Comparison of ENCODE assay signal across 1 cellular context in the genomic region with DNA sequence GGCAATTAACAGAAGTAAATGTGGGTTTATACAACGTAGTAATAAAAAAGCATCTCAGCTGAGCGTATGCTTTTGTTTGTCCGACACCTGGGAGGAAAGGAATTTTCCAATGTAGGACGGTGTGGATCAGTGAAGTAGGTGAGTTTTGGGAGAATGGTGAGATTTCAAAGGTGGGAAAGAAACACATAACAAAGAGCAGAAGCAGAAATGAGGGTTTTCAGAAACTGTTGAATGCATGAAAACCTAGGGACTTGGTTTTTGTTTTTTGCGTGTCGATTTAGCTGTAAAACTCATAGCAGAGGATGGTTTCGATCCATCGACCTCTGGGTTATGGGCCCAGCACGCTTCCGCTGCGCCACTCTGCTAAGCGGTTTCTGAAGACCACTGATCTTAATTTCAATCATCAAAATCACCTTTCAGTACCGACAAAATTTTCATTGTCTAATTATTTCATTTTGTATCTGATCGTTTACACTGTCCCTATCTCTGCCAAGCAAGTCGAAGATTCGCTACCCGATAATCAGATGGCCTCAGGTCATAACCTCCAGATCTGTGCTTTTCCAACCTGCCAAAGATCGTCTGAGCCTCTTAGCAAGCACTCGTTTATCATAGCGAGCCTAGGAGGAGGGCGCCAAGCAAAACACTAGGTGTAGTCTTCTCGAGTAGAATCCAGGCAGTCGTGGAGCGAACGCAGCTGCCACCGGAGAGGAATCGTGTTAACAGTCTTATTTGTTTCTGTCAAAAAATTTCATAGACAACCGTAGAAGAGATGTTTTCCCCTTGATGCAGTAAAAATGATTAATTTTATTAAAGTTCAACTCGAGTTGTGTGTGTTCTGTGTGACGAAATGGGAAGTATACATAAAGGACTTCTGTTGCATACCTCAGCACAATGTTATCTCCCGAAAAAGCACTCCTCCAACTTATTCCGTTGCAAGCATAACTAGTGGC.
A peak's percentile ranks its signal among the peaks of the same experiment; 100 is the strongest.
TF ChIP-seq lines count a peak whose summit lies in the region.

No MANE protein-coding gene starts in this region.

TF ChIP-seq in HepG2, 621 proteins besides CTCF, POLR2A, EP300 and RAD21 (continued from another document and continues in another):
- TF ChIP-seq, protein P1, sequence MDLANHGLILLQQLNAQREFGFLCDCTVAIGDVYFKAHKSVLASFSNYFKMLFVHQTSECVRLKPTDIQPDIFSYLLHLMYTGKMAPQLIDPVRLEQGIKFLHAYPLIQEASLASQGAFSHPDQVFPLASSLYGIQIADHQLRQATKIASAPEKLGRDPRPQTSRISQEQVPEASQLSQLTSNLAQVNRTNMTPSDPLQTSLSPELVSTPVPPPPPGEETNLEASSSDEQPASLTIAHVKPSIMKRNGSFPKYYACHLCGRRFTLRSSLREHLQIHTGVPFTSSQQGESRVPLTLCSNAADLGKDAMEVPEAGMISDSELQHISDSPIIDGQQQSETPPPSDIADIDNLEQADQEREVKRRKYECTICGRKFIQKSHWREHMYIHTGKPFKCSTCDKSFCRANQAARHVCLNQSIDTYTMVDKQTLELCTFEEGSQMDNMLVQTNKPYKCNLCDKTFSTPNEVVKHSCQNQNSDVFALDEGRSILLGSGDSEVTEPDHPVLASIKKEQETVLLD (CRISPR knock-in tag; IDR thresholded peaks at IDR 0.05; ENCODE audit: low read depth), result no peak
- TF ChIP-seq THAP11 (CRISPR knock-in tag; IDR thresholded peaks at IDR 0.05) (peak; percentile 68), PITX1 (CRISPR knock-in tag; IDR thresholded peaks at IDR 0.05) (peak; percentile 41; the same call in 1 of the 2 replicates), GATAD2A (CRISPR knock-in tag; IDR thresholded peaks at IDR 0.05) (peak; percentile 70), EEA1 (CRISPR knock-in tag; IDR thresholded peaks at IDR 0.05; ENCODE audit: borderline replicate concordance) (no peak), ZNF839 (CRISPR knock-in tag; IDR thresholded peaks at IDR 0.05; ENCODE audit: borderline replicate concordance) (no peak), RXRB (CRISPR knock-in tag; IDR thresholded peaks at IDR 0.05; ENCODE audit: borderline replicate concordance) (peak; percentile 74), NFKBIZ (CRISPR knock-in tag; IDR thresholded peaks at IDR 0.05) (peak; percentile 71), SP4 (CRISPR knock-in tag; IDR thresholded peaks at IDR 0.05) (no peak), KDM5B (CRISPR knock-in tag; IDR thresholded peaks at IDR 0.05; ENCODE audit: borderline replicate concordance) (no peak), ZNF792 (CRISPR knock-in tag; IDR thresholded peaks at IDR 0.05) (peak; percentile 63; the same call in 1 of the 2 replicates), CREM (IDR thresholded peaks at IDR 0.05) (peak; percentile 57), CREM (CRISPR knock-in tag; IDR thresholded peaks at IDR 0.05) (no peak), ZNF558 (CRISPR knock-in tag; IDR thresholded peaks at IDR 0.05; ENCODE audit: borderline replicate concordance) (no peak), PHF20 (CRISPR knock-in tag; IDR thresholded peaks at IDR 0.05) (0 out of 2 replicates have a peak, but pooled peaks have one; percentile 41), ZBTB42 (CRISPR knock-in tag; IDR thresholded peaks at IDR 0.05) (no peak), ZNF850 (CRISPR knock-in tag; conservative IDR thresholded peaks at IDR 0.05) (no peak), ZFP36L1 (CRISPR knock-in tag; IDR thresholded peaks at IDR 0.05) (no peak), ARNT (IDR thresholded peaks at IDR 0.05) (no peak), TEAD2 (CRISPR knock-in tag; IDR thresholded peaks at IDR 0.05) (no peak), NR2F2 (IDR thresholded peaks at IDR 0.05; ENCODE audit: borderline replicate concordance, low read depth) (peak; percentile 25; the same call in 1 of the 2 replicates)
- TF ChIP-seq, protein P2, sequence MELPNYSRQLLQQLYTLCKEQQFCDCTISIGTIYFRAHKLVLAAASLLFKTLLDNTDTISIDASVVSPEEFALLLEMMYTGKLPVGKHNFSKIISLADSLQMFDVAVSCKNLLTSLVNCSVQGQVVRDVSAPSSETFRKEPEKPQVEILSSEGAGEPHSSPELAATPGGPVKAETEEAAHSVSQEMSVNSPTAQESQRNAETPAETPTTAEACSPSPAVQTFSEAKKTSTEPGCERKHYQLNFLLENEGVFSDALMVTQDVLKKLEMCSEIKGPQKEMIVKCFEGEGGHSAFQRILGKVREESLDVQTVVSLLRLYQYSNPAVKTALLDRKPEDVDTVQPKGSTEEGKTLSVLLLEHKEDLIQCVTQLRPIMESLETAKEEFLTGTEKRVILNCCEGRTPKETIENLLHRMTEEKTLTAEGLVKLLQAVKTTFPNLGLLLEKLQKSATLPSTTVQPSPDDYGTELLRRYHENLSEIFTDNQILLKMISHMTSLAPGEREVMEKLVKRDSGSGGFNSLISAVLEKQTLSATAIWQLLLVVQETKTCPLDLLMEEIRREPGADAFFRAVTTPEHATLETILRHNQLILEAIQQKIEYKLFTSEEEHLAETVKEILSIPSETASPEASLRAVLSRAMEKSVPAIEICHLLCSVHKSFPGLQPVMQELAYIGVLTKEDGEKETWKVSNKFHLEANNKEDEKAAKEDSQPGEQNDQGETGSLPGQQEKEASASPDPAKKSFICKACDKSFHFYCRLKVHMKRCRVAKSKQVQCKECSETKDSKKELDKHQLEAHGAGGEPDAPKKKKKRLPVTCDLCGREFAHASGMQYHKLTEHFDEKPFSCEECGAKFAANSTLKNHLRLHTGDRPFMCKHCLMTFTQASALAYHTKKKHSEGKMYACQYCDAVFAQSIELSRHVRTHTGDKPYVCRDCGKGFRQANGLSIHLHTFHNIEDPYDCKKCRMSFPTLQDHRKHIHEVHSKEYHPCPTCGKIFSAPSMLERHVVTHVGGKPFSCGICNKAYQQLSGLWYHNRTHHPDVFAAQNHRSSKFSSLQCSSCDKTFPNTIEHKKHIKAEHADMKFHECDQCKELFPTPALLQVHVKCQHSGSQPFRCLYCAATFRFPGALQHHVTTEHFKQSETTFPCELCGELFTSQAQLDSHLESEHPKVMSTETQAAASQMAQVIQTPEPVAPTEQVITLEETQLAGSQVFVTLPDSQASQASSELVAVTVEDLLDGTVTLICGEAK (IDR thresholded peaks at IDR 0.05), result no peak
- TF ChIP-seq, protein P2 (CRISPR knock-in tag; IDR thresholded peaks at IDR 0.05), result no peak
- TF ChIP-seq, protein P3, sequence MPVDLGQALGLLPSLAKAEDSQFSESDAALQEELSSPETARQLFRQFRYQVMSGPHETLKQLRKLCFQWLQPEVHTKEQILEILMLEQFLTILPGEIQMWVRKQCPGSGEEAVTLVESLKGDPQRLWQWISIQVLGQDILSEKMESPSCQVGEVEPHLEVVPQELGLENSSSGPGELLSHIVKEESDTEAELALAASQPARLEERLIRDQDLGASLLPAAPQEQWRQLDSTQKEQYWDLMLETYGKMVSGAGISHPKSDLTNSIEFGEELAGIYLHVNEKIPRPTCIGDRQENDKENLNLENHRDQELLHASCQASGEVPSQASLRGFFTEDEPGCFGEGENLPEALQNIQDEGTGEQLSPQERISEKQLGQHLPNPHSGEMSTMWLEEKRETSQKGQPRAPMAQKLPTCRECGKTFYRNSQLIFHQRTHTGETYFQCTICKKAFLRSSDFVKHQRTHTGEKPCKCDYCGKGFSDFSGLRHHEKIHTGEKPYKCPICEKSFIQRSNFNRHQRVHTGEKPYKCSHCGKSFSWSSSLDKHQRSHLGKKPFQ (CRISPR knock-in tag; IDR thresholded peaks at IDR 0.05; ENCODE audit: insufficient replicate concordance), result no peak
- TF ChIP-seq, protein P4, sequence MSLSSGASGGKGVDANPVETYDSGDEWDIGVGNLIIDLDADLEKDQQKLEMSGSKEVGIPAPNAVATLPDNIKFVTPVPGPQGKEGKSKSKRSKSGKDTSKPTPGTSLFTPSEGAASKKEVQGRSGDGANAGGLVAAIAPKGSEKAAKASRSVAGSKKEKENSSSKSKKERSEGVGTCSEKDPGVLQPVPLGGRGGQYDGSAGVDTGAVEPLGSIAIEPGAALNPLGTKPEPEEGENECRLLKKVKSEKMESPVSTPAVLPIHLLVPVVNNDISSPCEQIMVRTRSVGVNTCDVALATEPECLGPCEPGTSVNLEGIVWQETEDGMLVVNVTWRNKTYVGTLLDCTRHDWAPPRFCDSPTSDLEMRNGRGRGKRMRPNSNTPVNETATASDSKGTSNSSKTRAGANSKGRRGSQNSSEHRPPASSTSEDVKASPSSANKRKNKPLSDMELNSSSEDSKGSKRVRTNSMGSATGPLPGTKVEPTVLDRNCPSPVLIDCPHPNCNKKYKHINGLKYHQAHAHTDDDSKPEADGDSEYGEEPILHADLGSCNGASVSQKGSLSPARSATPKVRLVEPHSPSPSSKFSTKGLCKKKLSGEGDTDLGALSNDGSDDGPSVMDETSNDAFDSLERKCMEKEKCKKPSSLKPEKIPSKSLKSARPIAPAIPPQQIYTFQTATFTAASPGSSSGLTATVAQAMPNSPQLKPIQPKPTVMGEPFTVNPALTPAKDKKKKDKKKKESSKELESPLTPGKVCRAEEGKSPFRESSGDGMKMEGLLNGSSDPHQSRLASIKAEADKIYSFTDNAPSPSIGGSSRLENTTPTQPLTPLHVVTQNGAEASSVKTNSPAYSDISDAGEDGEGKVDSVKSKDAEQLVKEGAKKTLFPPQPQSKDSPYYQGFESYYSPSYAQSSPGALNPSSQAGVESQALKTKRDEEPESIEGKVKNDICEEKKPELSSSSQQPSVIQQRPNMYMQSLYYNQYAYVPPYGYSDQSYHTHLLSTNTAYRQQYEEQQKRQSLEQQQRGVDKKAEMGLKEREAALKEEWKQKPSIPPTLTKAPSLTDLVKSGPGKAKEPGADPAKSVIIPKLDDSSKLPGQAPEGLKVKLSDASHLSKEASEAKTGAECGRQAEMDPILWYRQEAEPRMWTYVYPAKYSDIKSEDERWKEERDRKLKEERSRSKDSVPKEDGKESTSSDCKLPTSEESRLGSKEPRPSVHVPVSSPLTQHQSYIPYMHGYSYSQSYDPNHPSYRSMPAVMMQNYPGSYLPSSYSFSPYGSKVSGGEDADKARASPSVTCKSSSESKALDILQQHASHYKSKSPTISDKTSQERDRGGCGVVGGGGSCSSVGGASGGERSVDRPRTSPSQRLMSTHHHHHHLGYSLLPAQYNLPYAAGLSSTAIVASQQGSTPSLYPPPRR (CRISPR knock-in tag; IDR thresholded peaks at IDR 0.05; ENCODE audit: borderline replicate concordance), result no peak; the same call in 1 of the 2 replicates
- TF ChIP-seq, protein P5, sequence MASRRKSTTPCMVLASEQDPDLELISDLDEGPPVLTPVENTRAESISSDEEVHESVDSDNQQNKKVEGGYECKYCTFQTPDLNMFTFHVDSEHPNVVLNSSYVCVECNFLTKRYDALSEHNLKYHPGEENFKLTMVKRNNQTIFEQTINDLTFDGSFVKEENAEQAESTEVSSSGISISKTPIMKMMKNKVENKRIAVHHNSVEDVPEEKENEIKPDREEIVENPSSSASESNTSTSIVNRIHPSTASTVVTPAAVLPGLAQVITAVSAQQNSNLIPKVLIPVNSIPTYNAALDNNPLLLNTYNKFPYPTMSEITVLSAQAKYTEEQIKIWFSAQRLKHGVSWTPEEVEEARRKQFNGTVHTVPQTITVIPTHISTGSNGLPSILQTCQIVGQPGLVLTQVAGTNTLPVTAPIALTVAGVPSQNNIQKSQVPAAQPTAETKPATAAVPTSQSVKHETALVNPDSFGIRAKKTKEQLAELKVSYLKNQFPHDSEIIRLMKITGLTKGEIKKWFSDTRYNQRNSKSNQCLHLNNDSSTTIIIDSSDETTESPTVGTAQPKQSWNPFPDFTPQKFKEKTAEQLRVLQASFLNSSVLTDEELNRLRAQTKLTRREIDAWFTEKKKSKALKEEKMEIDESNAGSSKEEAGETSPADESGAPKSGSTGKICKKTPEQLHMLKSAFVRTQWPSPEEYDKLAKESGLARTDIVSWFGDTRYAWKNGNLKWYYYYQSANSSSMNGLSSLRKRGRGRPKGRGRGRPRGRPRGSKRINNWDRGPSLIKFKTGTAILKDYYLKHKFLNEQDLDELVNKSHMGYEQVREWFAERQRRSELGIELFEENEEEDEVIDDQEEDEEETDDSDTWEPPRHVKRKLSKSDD (CRISPR knock-in tag; IDR thresholded peaks at IDR 0.05; ENCODE audit: low read depth), result no peak
- TF ChIP-seq, protein P6, sequence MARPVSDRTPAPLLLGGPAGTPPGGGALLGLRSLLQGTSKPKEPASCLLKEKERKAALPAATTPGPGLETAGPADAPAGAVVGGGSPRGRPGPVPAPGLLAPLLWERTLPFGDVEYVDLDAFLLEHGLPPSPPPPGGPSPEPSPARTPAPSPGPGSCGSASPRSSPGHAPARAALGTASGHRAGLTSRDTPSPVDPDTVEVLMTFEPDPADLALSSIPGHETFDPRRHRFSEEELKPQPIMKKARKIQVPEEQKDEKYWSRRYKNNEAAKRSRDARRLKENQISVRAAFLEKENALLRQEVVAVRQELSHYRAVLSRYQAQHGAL (CRISPR knock-in tag; IDR thresholded peaks at IDR 0.05; ENCODE audit: not compliant biosample characterization), result no peak
- TF ChIP-seq, protein P7, sequence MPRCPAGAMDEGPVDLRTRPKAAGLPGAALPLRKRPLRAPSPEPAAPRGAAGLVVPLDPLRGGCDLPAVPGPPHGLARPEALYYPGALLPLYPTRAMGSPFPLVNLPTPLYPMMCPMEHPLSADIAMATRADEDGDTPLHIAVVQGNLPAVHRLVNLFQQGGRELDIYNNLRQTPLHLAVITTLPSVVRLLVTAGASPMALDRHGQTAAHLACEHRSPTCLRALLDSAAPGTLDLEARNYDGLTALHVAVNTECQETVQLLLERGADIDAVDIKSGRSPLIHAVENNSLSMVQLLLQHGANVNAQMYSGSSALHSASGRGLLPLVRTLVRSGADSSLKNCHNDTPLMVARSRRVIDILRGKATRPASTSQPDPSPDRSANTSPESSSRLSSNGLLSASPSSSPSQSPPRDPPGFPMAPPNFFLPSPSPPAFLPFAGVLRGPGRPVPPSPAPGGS (CRISPR knock-in tag; IDR thresholded peaks at IDR 0.05), result no peak
